ENCODE assay signal across 11 cellular contexts in the genomic region with DNA sequence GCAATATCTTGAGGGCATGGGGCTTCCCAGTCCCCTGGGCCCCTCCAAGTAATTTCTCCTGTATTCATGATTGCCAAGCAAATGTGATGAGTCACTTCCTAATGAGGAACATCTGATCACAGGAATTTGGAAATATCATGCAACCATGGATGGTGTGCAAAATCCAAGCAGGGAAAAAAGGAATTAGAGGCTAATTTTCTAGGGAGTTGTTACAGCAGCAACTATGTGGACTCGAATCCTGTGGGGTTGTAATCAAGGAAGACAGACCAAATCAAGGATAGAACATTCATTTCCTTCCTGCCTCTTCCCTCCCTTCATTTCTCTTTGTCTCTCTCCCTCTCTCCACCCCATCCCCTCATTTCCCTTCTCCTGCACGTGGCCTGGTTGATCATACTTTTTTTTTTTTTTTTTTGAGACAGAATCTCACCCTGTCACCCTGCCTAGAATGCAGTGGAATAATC. TPM values are rescaled to one million over a fixed set of nuclear protein-coding genes. Genes with fewer than 3 reads are reported as not detected.
A peak's percentile ranks its signal among the peaks of the same experiment; 100 is the strongest.
DNase-seq lines count a peak whose midpoint lies in the region; ATAC-seq and TF ChIP-seq lines count a peak whose summit lies in the region.
"Had no signal": no experiment of that assay in that cellular context is flagged by ENCODE, and none has a peak within 500 bp of the region (broad histone marks: within the 10 kb centered on the region; RNA-seq: fewer than 3 reads in every experiment).

No MANE protein-coding gene starts in this region.

- H3K27ac ChIP-seq in A673 (ENCODE audit: low read depth, low read length, poor library complexity, severe bottlenecking) = peak overlapping the region; percentile 73
- H3K27ac ChIP-seq in epithelial cell of prostate = peak overlapping the region; percentile 1
- no peak overlapping the region for H3K27ac ChIP-seq in suprapubic skin

- no peak overlapping the region for H3K4me3 ChIP-seq in A673 (ENCODE audit: low read depth, low read length, poor library complexity, severe bottlenecking)
- H3K4me3 ChIP-seq in suprapubic skin = no peak overlapping the region
- H3K4me3 ChIP-seq: spleen, thyroid gland had no signal

- no peak for TF ChIP-seq CTCF in A673 (conservative IDR thresholded peaks at IDR 0.05; ENCODE audit: low read depth, low read length)
- TF ChIP-seq CTCF in suprapubic skin (IDR thresholded peaks at IDR 0.05) = no peak

- H3K27me3 ChIP-seq in A673 (replicated peaks; ENCODE audit: insufficient read depth, low read depth, low read length, poor library complexity) (no peaks in the 10 kb centered on the region), suprapubic skin (no peaks in the 10 kb centered on the region)
- H3K27me3 ChIP-seq: spleen, thyroid gland had no signal

- CTCF ChIA-PET in A673 (lab: Charles Lee) = no interaction called here

- intact Hi-C loops in A673 (cut with micrococcal nuclease; ENCODE audit: unreplicated experiment) = loop anchor here (2.0 kb wide), 1 partner anchor 42 kb away; no protein-coding TSS in a partner anchor

- in situ Hi-C loops in G401 (cut with HindIII; ENCODE audit: low sequenced_read_pairs) = no loop called here

- no peak for ATAC-seq in stimulated activated naive CD8-positive, alpha-beta T cell treated with anti-CD3 and anti-CD28 coated beads, Interleukin-15, Interleukin-2, amounts not matched to agents 100 U/mL and 50 U/mL, for 24 hours

- DNase-seq in A673 (ENCODE audit: low spot score) (peak; percentile 89), LHCN-M2 (ENCODE audit: low read depth) (peak; percentile 79), epithelial cell of prostate (ENCODE audit: low read depth, low spot score) (no peak), suprapubic skin (ENCODE audit: low spot score in 2 of 2) (no peak), G401 (ENCODE audit: low spot score) (no peak)
- DNase-seq in stimulated activated naive CD8-positive, alpha-beta T cell treated with anti-CD3 and anti-CD28 coated beads, Interleukin-15, Interleukin-2, amounts not matched to agents 100 U/mL and 50 U/mL, for 24 hours = no peak
- DNase-seq: Calu3, islet precursor cell, NCI-H2081, spleen, thyroid gland had no signal

- H3K36me3 ChIP-seq in A673 (ENCODE audit: insufficient read depth, low read length, poor library complexity, severe bottlenecking) (no peaks in the 10 kb centered on the region), suprapubic skin (no peaks in the 10 kb centered on the region)
- H3K36me3 ChIP-seq: spleen, thyroid gland had no signal

- WGBS in suprapubic skin = 9% methylated on average over 2 of the region's 2 CpGs

- POLR2A ChIA-PET in A673 (lab: Charles Lee; ENCODE audit: low non-redundant PET) = no interaction called here

- H3K4me1 ChIP-seq in A673 (ENCODE audit: insufficient read depth, low read length, poor library complexity, severe bottlenecking) (peaks cover 16% of the 10 kb centered on the region), suprapubic skin (peaks cover 17% of the 10 kb centered on the region)

- TF ChIP-seq POLR2A in suprapubic skin (IDR thresholded peaks at IDR 0.05) = no peak

- TF ChIP-seq EP300 in suprapubic skin (IDR thresholded peaks at IDR 0.05) = no peak

- BruUV-seq in A673 (replicated peaks; lab: Mats Ljungman, UMichigan) = no TSS peak

- H3K9me3 ChIP-seq in A673 (ENCODE audit: low read depth, low read length, poor library complexity, severe bottlenecking) (no peaks in the 10 kb centered on the region), suprapubic skin (no peaks in the 10 kb centered on the region)
- H3K9me3 ChIP-seq: spleen, thyroid gland had no signal

RNA-seq across cellular contexts. Expression of gene AGFG2, which starts 23.9 kb away (rescaled TPM):
- total RNA-seq in A673 (2021) (12.8 and 15.3 TPM in 2 replicates), LHCN-M2 (2014; rRNA removed) (23.0 and 28.0 TPM in 2 replicates), suprapubic skin (10 to 100 TPM; 46.6 to 63.4 (median 52.9) TPM)
- polyA plus RNA-seq in LHCN-M2 (2012) = 16.1 TPM
- total RNA-seq in G401 (2014; rRNA removed; shearing (Covaris generic)) = 42.3 and 47.0 TPM in 2 replicates

RNA-seq across cellular contexts. Expression of gene NYAP1, which starts 31.4 kb away (rescaled TPM):
- total RNA-seq in A673 (2021) (1.3 and 3.2 TPM in 2 replicates), LHCN-M2 (2014; rRNA removed) (0.13 and 0.23 TPM in 2 replicates), suprapubic skin (1 to 10 TPM in 1 of 4 donors, under 1 TPM in 3; 0.51 to 1.1 (median 0.67) TPM)
- 0.74 TPM for polyA plus RNA-seq in LHCN-M2 (2012)
- 17.3 and 23.0 TPM in 2 replicates for total RNA-seq in G401 (2014; rRNA removed; shearing (Covaris generic))

RNA-seq across cellular contexts. Expression of gene TSC22D4, which starts 36.1 kb away (rescaled TPM):
- 69.0 and 71.0 TPM in 2 replicates for total RNA-seq in A673 (2021)
- 41.3 and 51.7 TPM in 2 replicates for total RNA-seq in LHCN-M2 (2014; rRNA removed)
- polyA plus RNA-seq in LHCN-M2 (2012) = 35.3 TPM
- 10 to 100 TPM; 52.7 to 67.2 (median 57.3) TPM for total RNA-seq in suprapubic skin
- total RNA-seq in G401 (2014; rRNA removed; shearing (Covaris generic)) = 80.1 and 118 TPM in 2 replicates

RNA-seq across cellular contexts. Expression of gene SPACDR, which starts 51.0 kb away (rescaled TPM):
- total RNA-seq in A673 (2021) = 2.9 and 3.9 TPM in 2 replicates
- not detected in 2 replicates for total RNA-seq in LHCN-M2 (2014; rRNA removed)
- 0.35 TPM for polyA plus RNA-seq in LHCN-M2 (2012)
- under 1 TPM in 1 of 4 donors, not detected in 3; 0.53 TPM for total RNA-seq in suprapubic skin
- not detected in 2 replicates for total RNA-seq in G401 (2014; rRNA removed; shearing (Covaris generic))

RNA-seq across cellular contexts. Expression of gene SAP25, which starts 58.6 kb away (rescaled TPM):
- 1.7 and 2.8 TPM in 2 replicates for total RNA-seq in A673 (2021)
- total RNA-seq in LHCN-M2 (2014; rRNA removed) = 2.4 TPM in 1 of 2 replicates, not detected in the other
- not detected for polyA plus RNA-seq in LHCN-M2 (2012)
- 1 to 10 TPM in 2 of 4 donors, not detected in 2; 2.7 to 3.8 TPM for total RNA-seq in suprapubic skin
- total RNA-seq in G401 (2014; rRNA removed; shearing (Covaris generic)) = not detected in 2 replicates

Comparison
In these comparisons a context has a peak if more than half of its experiments do, and no peak if none do; other contexts are left out.
1. DNase-seq: peak in A673 (single experiment) and LHCN-M2 (single experiment); none in epithelial cell of prostate (single experiment), stimulated activated naive CD8-positive, alpha-beta T cell treated with anti-CD3 and anti-CD28 coated beads, Interleukin-15, Interleukin-2, amounts not matched to agents 100 U/mL and 50 U/mL, for 24 hours (single experiment), suprapubic skin (0 of 2) and G401 (single experiment).